In genomic region chr17:40358323-40359038, GRCh38 we compare ENCODE assay signal across 8 cellular contexts. TPM values are rescaled to one million over a fixed set of nuclear protein-coding genes. Genes with fewer than 3 reads are reported as not detected.
DNase-seq lines count a peak whose midpoint lies in the region; ATAC-seq and TF ChIP-seq lines count a peak whose summit lies in the region.

No MANE protein-coding gene starts in this region.

- H3K79me2 ChIP-seq in DND-41 (ENCODE audit: insufficient read depth, low read length): no peaks in the 10 kb centered on the region
- no peaks in the 10 kb centered on the region for H3K79me2 ChIP-seq in KMS-11 (ENCODE audit: insufficient read depth, low read depth)

- H3K4me3 ChIP-seq in DND-41 (ENCODE audit: low read depth in 1 of 2, low read length in 2 of 2) (0 out of 4 replicates have a peak overlapping the region, but pooled peaks of 1 of the 2 experiments have one; percentile 29), KMS-11 (IDR thresholded peaks at IDR 0.05; ENCODE audit: insufficient read depth, low read depth, low read length) (no peak overlapping the region)
- no peak overlapping the region for H3K4me3 ChIP-seq in naive thymus-derived CD4-positive, alpha-beta T cell (ENCODE audit: low read length)

- CTCF ChIA-PET in naive thymus-derived CD4-positive, alpha-beta T cell (lab: Charles Lee): interaction anchor here (0.6 to 11.9 kb wide), 15 partner anchors 13 to 266 kb away, joined by 3 to 233 read pairs (median 4); no protein-coding TSS in a partner anchor

- H3K4me1 ChIP-seq in DND-41 (ENCODE audit: insufficient read depth, low read length) (peaks cover 20% of the 10 kb centered on the region), KMS-11 (ENCODE audit: low read depth, poor library complexity, severe bottlenecking) (peaks cover 23% of the 10 kb centered on the region)
- peaks cover under 1 to 4% of the 10 kb centered on the region in 2 donors for H3K4me1 ChIP-seq in naive thymus-derived CD4-positive, alpha-beta T cell (ENCODE audit: control insufficient read depth in 2 of 2, insufficient read depth in 2 of 2, low read length in 2 of 2)

- peaks cover 0 to 23% (median 8%) of the 10 kb centered on the region in 5 donors for H3K27me3 Mint-ChIP-seq in naive thymus-derived CD4-positive, alpha-beta T cell

- TF ChIP-seq CTCF in DND-41 (IDR thresholded peaks at IDR 0.05; ENCODE audit: borderline replicate concordance, extremely low read depth, low read length, poor library complexity, severe bottlenecking) (peak; percentile 98), KMS-11 (conservative IDR thresholded peaks at IDR 0.05; ENCODE audit: low read depth, low read length) (peak; percentile 97)

- H3K27ac Mint-ChIP-seq in naive thymus-derived CD4-positive, alpha-beta T cell: peak overlapping the region in 5 of 9 donors; percentile 9 to 74 (median 20)
- H3K27ac Mint-ChIP-seq in stimulated activated effector memory CD8-positive, alpha-beta T cell treated with anti-CD3 and anti-CD28 coated beads, Interleukin-12 subunit alpha, Interleukin-12 subunit beta, amount 100 ng/mL, for 72 hours: peak overlapping the region; percentile 68

- H3K27ac ChIP-seq in DND-41 (ENCODE audit: low read length) (no peak overlapping the region), KMS-11 (no peak overlapping the region)
- no peak overlapping the region for H3K27ac ChIP-seq in naive thymus-derived CD4-positive, alpha-beta T cell (ENCODE audit: low read depth, low read length)

- H3K4me1 Mint-ChIP-seq in naive thymus-derived CD4-positive, alpha-beta T cell: peaks cover 4 to 22% (median 10%) of the 10 kb centered on the region in 7 donors
- H3K4me1 Mint-ChIP-seq in stimulated activated effector memory CD8-positive, alpha-beta T cell treated with anti-CD3 and anti-CD28 coated beads, Interleukin-12 subunit alpha, Interleukin-12 subunit beta, amount 100 ng/mL, for 72 hours: peaks cover 36% of the 10 kb centered on the region

- intact Hi-C loops in naive thymus-derived CD4-positive, alpha-beta T cell (cut with micrococcal nuclease): loop anchor here (1.0 to 5.0 kb wide), 10 partner anchors 40 to 1308 kb away; partner anchors contain the start of gene IGFBP4 (in 1 of the 2)

- H3K9me3 Mint-ChIP-seq in naive thymus-derived CD4-positive, alpha-beta T cell: no peaks in the 10 kb centered on the region
- no peaks in the 10 kb centered on the region for H3K9me3 Mint-ChIP-seq in stimulated activated effector memory CD8-positive, alpha-beta T cell treated with anti-CD3 and anti-CD28 coated beads, Interleukin-12 subunit alpha, Interleukin-12 subunit beta, amount 100 ng/mL, for 72 hours

- peak; percentile 78 for ATAC-seq in DND-41 (ENCODE audit: insufficient read depth, low read depth)
- peak; percentile 75 for ATAC-seq in naive thymus-derived CD4-positive, alpha-beta T cell
- peak; percentile 66 for ATAC-seq in stimulated activated effector memory CD8-positive, alpha-beta T cell treated with anti-CD3 and anti-CD28 coated beads, Interleukin-12 subunit alpha, Interleukin-12 subunit beta, amount 100 ng/mL, for 72 hours
- no peak for ATAC-seq in HG03571 (IDR thresholded peaks at IDR 0.05; ENCODE audit: unreplicated experiment)

- H4K20me1 ChIP-seq in DND-41 (ENCODE audit: insufficient read depth, low read length) (no peaks in the 10 kb centered on the region), KMS-11 (ENCODE audit: insufficient read depth) (no peaks in the 10 kb centered on the region)

- H3K4me2 ChIP-seq in DND-41 (ENCODE audit: insufficient read depth, low read length) (peak overlapping the region; percentile 65), KMS-11 (peak overlapping the region; percentile 61)

- 0 out of 2 replicates have a peak overlapping the region, but pooled peaks have one; percentile 7 for H3K9ac ChIP-seq in DND-41 (ENCODE audit: low read depth, low read length)
- H3K9ac ChIP-seq in KMS-11: no peak overlapping the region

- no peaks in the 10 kb centered on the region for H3K9me3 ChIP-seq in DND-41 (ENCODE audit: insufficient read depth, low read length, severe bottlenecking)
- no peaks in the 10 kb centered on the region for H3K9me3 ChIP-seq in naive thymus-derived CD4-positive, alpha-beta T cell (ENCODE audit: control insufficient read depth in 2 of 3, low read length in 3 of 3)

- TF ChIP-seq POLR2A in erythroblast (IDR thresholded peaks at IDR 0.05; ENCODE audit: low read length): no peak

- no peaks in the 10 kb centered on the region for H3K27me3 ChIP-seq in DND-41 (ENCODE audit: insufficient read depth, low read length, poor library complexity)
- H3K27me3 ChIP-seq in KMS-11 (ENCODE audit: insufficient read depth, low read depth): no peaks in the 10 kb centered on the region
- H3K27me3 ChIP-seq in naive thymus-derived CD4-positive, alpha-beta T cell (ENCODE audit: control insufficient read depth in 2 of 2, insufficient read depth in 2 of 2, low read length in 2 of 2): no peaks in the 10 kb centered on the region

- peak overlapping the region in 7 of 10 donors; percentile 5 to 59 (median 38) for H3K4me3 Mint-ChIP-seq in naive thymus-derived CD4-positive, alpha-beta T cell
- no peak overlapping the region for H3K4me3 Mint-ChIP-seq in stimulated activated effector memory CD8-positive, alpha-beta T cell treated with anti-CD3 and anti-CD28 coated beads, Interleukin-12 subunit alpha, Interleukin-12 subunit beta, amount 100 ng/mL, for 72 hours

- peak overlapping the region; percentile 77 for H2AFZ ChIP-seq in DND-41 (ENCODE audit: low read depth, low read length)
- peak overlapping the region; percentile 13; the same call in 1 of the 2 replicates for H2AFZ ChIP-seq in KMS-11 (ENCODE audit: low read depth)

- H3K36me3 Mint-ChIP-seq in naive thymus-derived CD4-positive, alpha-beta T cell: peaks cover 0 to 5% (median 0%) of the 10 kb centered on the region in 5 donors
- H3K36me3 Mint-ChIP-seq in stimulated activated effector memory CD8-positive, alpha-beta T cell treated with anti-CD3 and anti-CD28 coated beads, Interleukin-12 subunit alpha, Interleukin-12 subunit beta, amount 100 ng/mL, for 72 hours: peaks cover 58% of the 10 kb centered on the region

- H3K36me3 ChIP-seq in DND-41 (ENCODE audit: insufficient read depth, low read length) (peaks cover 5% of the 10 kb centered on the region), KMS-11 (ENCODE audit: insufficient read depth) (peaks cover 3% of the 10 kb centered on the region; the same call in 1 of the 2 replicates)
- peaks cover 0 to 27% (median 0%) of the 10 kb centered on the region in 3 experiments for H3K36me3 ChIP-seq in naive thymus-derived CD4-positive, alpha-beta T cell (ENCODE audit: control insufficient read depth in 2 of 3, insufficient read depth in 3 of 3, low read length in 3 of 3)

- POLR2A ChIA-PET in naive thymus-derived CD4-positive, alpha-beta T cell (lab: Charles Lee): interaction anchor here (0.8 to 1.6 kb wide), 4 partner anchors 10 to 200 kb away, joined by 3 to 5 read pairs (median 4); partner anchors contain the start of gene TOP2A

- peak; percentile 88 for DNase-seq in DND-41
- peak; percentile 85 for DNase-seq in RKO (ENCODE audit: low spot score)
- peak; percentile 92 to 94 for DNase-seq in activated T-cell treated with anti-CD3 and anti-CD28 coated beads, Interleukin-2, amount 50 U/mL, for 48 hours
- DNase-seq in erythroblast (lab: John Stamatoyannopoulos, UW): peak; percentile 80 to 91
- DNase-seq in naive thymus-derived CD4-positive, alpha-beta T cell: peak; percentile 70 to 91 (median 81)
- DNase-seq in stimulated activated effector memory CD8-positive, alpha-beta T cell treated with anti-CD3 and anti-CD28 coated beads, Interleukin-12 subunit alpha, Interleukin-12 subunit beta, amount 100 ng/mL, for 72 hours (ENCODE audit: low spot score in 2 of 2): peak; percentile 95

RNA-seq across cellular contexts. Expression of gene GJD3, which starts 6.1 kb away (rescaled TPM):
- total RNA-seq in naive thymus-derived CD4-positive, alpha-beta T cell: under 1 TPM in 1 of 5 experiments, not detected in 4; 0.27 TPM
- polyA plus RNA-seq in naive thymus-derived CD4-positive, alpha-beta T cell: not detected

RNA-seq across cellular contexts. Expression of gene RARA, which starts 49.5 kb away (rescaled TPM):
- 100 to 1,000 TPM in 1 of 5 experiments, 10 to 100 TPM in 4; 40.0 to 115 (median 43.8) TPM for total RNA-seq in naive thymus-derived CD4-positive, alpha-beta T cell
- 10 to 100 TPM in 1 of 2 donors, 1 to 10 TPM in 1; 6.7 to 16.5 TPM for polyA plus RNA-seq in naive thymus-derived CD4-positive, alpha-beta T cell

RNA-seq across cellular contexts. Expression of gene TOP2A, which starts 59.2 kb away (rescaled TPM):
- total RNA-seq in naive thymus-derived CD4-positive, alpha-beta T cell: 100 to 1,000 TPM in 1 of 5 experiments, 1 to 10 TPM in 3, under 1 TPM in 1; 0.54 to 273 (median 1.2) TPM
- polyA plus RNA-seq in naive thymus-derived CD4-positive, alpha-beta T cell: not detected
